Comparison of ENCODE assay signal across 9 cellular contexts in the genomic region with DNA sequence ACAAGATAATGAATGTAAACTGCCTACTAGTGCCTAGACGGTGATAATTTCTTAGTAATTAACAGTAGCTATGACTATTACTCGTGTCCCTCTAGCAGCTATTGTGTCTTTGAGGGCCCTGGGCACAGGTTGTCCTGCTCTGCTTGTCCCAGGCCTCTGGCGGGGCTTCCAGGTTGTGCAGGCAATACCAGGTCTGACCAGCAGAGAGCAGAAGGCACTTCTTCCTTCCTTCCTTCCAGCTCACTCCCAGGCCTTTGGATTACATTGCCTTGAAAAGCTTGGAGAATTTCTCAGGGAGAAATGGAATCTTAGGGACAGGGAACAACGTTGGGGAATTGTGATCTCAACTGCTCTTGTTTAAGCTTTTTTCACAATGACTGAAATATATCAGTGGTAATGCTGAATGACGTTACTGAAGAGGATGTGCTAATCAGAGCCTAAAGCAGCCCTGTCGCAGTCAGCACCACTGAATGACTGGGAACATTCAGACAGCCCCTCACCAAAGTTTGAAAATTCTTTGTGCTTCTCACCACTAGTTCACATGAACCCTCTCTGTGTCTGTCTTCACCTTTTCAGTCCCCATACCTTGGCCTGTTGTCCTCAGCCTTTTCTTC. TPM values are rescaled to one million over a fixed set of nuclear protein-coding genes. Genes with fewer than 3 reads are reported as not detected.
A peak's percentile ranks its signal among the peaks of the same experiment; 100 is the strongest.
DNase-seq lines count a peak whose midpoint lies in the region; ATAC-seq and TF ChIP-seq lines count a peak whose summit lies in the region.
"Had no signal": no experiment of that assay in that cellular context is flagged by ENCODE, and none has a peak within 500 bp of the region (broad histone marks: within the 10 kb centered on the region; RNA-seq: fewer than 3 reads in every experiment).

No MANE protein-coding gene starts in this region.

- no peaks in the 10 kb centered on the region for H3K9me2 ChIP-seq in PC-9 (ENCODE audit: insufficient read depth)

- peaks cover 9% of the 10 kb centered on the region for H3K79me1 ChIP-seq in trophoblast cell (ENCODE audit: low read length)

- no peak overlapping the region for H3K4me3 ChIP-seq in CD8-positive, alpha-beta T cell (ENCODE audit: low read depth, low read length)
- no peak overlapping the region for H3K4me3 ChIP-seq in PC-9
- no peak overlapping the region for H3K4me3 ChIP-seq in trophoblast cell (ENCODE audit: low read depth, low read length)

- H3K4me2 ChIP-seq in PC-9: no peak overlapping the region
- no peak overlapping the region for H3K4me2 ChIP-seq in trophoblast cell (ENCODE audit: low read length)

- H3F3A ChIP-seq in PC-9 (ENCODE audit: insufficient read depth, low read depth): no peaks in the 10 kb centered on the region

- H4K20me1 ChIP-seq in PC-9 (ENCODE audit: insufficient read depth): no peaks in the 10 kb centered on the region

- H3K27me3 Mint-ChIP-seq in CD8-positive, alpha-beta T cell (ENCODE audit: low read depth): no peaks in the 10 kb centered on the region
- H3K27me3 Mint-ChIP-seq in activated naive CD4-positive, alpha-beta T cell treated with anti-CD3 and anti-CD28 coated beads, Interleukin-2, amount 10 ng/mL, durations not matched to agents 7 days and 5 days: peaks cover 23% of the 10 kb centered on the region
- H3K27me3 Mint-ChIP-seq in glutamatergic neuron (ENCODE audit: unreplicated experiment): no peaks in the 10 kb centered on the region

- peak; percentile 83 for ATAC-seq in CD8-positive, alpha-beta T cell
- ATAC-seq in HG03460 (IDR thresholded peaks at IDR 0.05; ENCODE audit: unreplicated experiment): peak; percentile 68
- no peak for ATAC-seq in omental fat pad (ENCODE audit: low FRiP score)

- no peaks in the 10 kb centered on the region for H3K27me3 ChIP-seq in CD8-positive, alpha-beta T cell (ENCODE audit: insufficient read depth, low read length)
- peaks cover 2% of the 10 kb centered on the region; the same call in 1 of the 2 replicates for H3K27me3 ChIP-seq in PC-9 (ENCODE audit: insufficient read depth, low read depth)
- no peaks in the 10 kb centered on the region for H3K27me3 ChIP-seq in trophoblast cell (ENCODE audit: insufficient read depth, low read length)

- H4K91ac ChIP-seq in trophoblast cell (ENCODE audit: low read depth, low read length): peak overlapping the region; percentile 42

- DNase-seq in CD8-positive, alpha-beta T cell: peak in 5 of 7 experiments; percentile 14 to 58 (median 46)
- DNase-seq in GM19240 (ENCODE audit: insufficient read length, low spot score): peak; percentile 56
- DNase-seq in PC-9: peak in 1 of 2 experiments; percentile 33
- peak; percentile 67 for DNase-seq in activated naive CD4-positive, alpha-beta T cell treated with anti-CD3 and anti-CD28 coated beads, Interleukin-2, amount 10 ng/mL, durations not matched to agents 7 days and 5 days
- peak; percentile 85 for DNase-seq in glutamatergic neuron
- DNase-seq in trophoblast cell: peak; percentile 70 to 85
- no peak for DNase-seq in omental fat pad (ENCODE audit: low spot score)

- no peak overlapping the region for H2AFZ ChIP-seq in PC-9
- H2AFZ ChIP-seq in trophoblast cell (ENCODE audit: insufficient read depth, low read length, poor library complexity): no peak overlapping the region

- H3K9ac ChIP-seq in trophoblast cell (ENCODE audit: low read length): no peak overlapping the region

- no peak overlapping the region for H2BK5ac ChIP-seq in trophoblast cell (ENCODE audit: low read depth, low read length, poor library complexity)

- no peak overlapping the region for H3K4me3 Mint-ChIP-seq in CD8-positive, alpha-beta T cell
- H3K4me3 Mint-ChIP-seq in activated naive CD4-positive, alpha-beta T cell treated with anti-CD3 and anti-CD28 coated beads, Interleukin-2, amount 10 ng/mL, durations not matched to agents 7 days and 5 days: no peak overlapping the region
- H3K4me3 Mint-ChIP-seq in glutamatergic neuron (ENCODE audit: unreplicated experiment): peak overlapping the region; percentile 5
- H3K4me3 Mint-ChIP-seq: T-helper 1 cell treated with Interleukin-12 subunit alpha and Interleukin-12 subunit beta and Interleukin-4 antibody, amounts not matched to agents 30 μg/mL and 1 μg/mL, for 36 hours had no signal

- H3K36me3 Mint-ChIP-seq in CD8-positive, alpha-beta T cell: no peaks in the 10 kb centered on the region
- no peaks in the 10 kb centered on the region for H3K36me3 Mint-ChIP-seq in activated naive CD4-positive, alpha-beta T cell treated with anti-CD3 and anti-CD28 coated beads, Interleukin-2, amount 10 ng/mL, durations not matched to agents 7 days and 5 days
- no peaks in the 10 kb centered on the region for H3K36me3 Mint-ChIP-seq in glutamatergic neuron (ENCODE audit: unreplicated experiment)

- no peak overlapping the region for H4K8ac ChIP-seq in trophoblast cell (ENCODE audit: low read depth, low read length)

- H3K18ac ChIP-seq in trophoblast cell (ENCODE audit: low read length): no peak overlapping the region

- H3K27ac Mint-ChIP-seq in CD8-positive, alpha-beta T cell: no peak overlapping the region
- no peak overlapping the region for H3K27ac Mint-ChIP-seq in activated naive CD4-positive, alpha-beta T cell treated with anti-CD3 and anti-CD28 coated beads, Interleukin-2, amount 10 ng/mL, durations not matched to agents 7 days and 5 days
- H3K27ac Mint-ChIP-seq in glutamatergic neuron (ENCODE audit: unreplicated experiment): peak overlapping the region; percentile 69
- H3K27ac Mint-ChIP-seq: T-helper 1 cell treated with Interleukin-12 subunit alpha and Interleukin-12 subunit beta and Interleukin-4 antibody, amounts not matched to agents 30 μg/mL and 1 μg/mL, for 36 hours had no signal

- WGBS in trophoblast cell (ENCODE audit: extremely low coverage, insufficient coverage, insufficient read length): no CpG with 5 or more reads among the region's 6 CpGs

- no peaks in the 10 kb centered on the region for H3K36me3 ChIP-seq in CD8-positive, alpha-beta T cell (ENCODE audit: insufficient read depth, low read length)
- no peaks in the 10 kb centered on the region for H3K36me3 ChIP-seq in PC-9 (ENCODE audit: low read depth)
- no peaks in the 10 kb centered on the region for H3K36me3 ChIP-seq in trophoblast cell (ENCODE audit: control insufficient read depth in 1 of 2, insufficient read depth in 2 of 2, low read length in 2 of 2)

- no peak overlapping the region for H3K4ac ChIP-seq in trophoblast cell (ENCODE audit: low read depth, low read length)

- H3K79me2 ChIP-seq in PC-9 (ENCODE audit: low read depth) (no peaks in the 10 kb centered on the region), trophoblast cell (ENCODE audit: control insufficient read depth, insufficient read depth, low read length, poor library complexity) (no peaks in the 10 kb centered on the region)

- H2BK120ac ChIP-seq in trophoblast cell (ENCODE audit: insufficient read depth, low read length, poor library complexity): no peak overlapping the region

- H3K14ac ChIP-seq in trophoblast cell (ENCODE audit: low read length): no peak overlapping the region

- no peak overlapping the region for H3K27ac ChIP-seq in CD8-positive, alpha-beta T cell (ENCODE audit: low read depth, low read length)
- H3K27ac ChIP-seq in PC-9 (no peak overlapping the region), trophoblast cell (ENCODE audit: low read depth, low read length) (peak overlapping the region; percentile 3)

- H3K23ac ChIP-seq in trophoblast cell (ENCODE audit: low read length): no peak overlapping the region

- TF ChIP-seq CTCF in CD8-positive, alpha-beta T cell (IDR thresholded peaks at IDR 0.05): peak; percentile 56
- TF ChIP-seq CTCF in PC-9 (conservative IDR thresholded peaks at IDR 0.05) (peak; percentile 63), glutamatergic neuron (IDR thresholded peaks at IDR 0.05; ENCODE audit: partially characterized antibody, unreplicated experiment) (peak; percentile 89), omental fat pad (IDR thresholded peaks at IDR 0.05) (peak in 1 of 3 donors; percentile 42)

- intact Hi-C loops in CD8-positive, alpha-beta T cell (cut with DNase I, micrococcal nuclease): loop anchor here (1.0 to 10.0 kb wide), 3 partner anchors 64 to 194 kb away; partner anchors contain the start of gene HPX (in 1 of the 2)
- intact Hi-C loops in PC-9 (cut with micrococcal nuclease; ENCODE audit: unreplicated experiment): no loop called here

- H2BK12ac ChIP-seq in trophoblast cell (ENCODE audit: low read length): peak overlapping the region; percentile 3

- no TSS peak for BruUV-seq in PC-9 (replicated peaks; lab: Mats Ljungman, UMichigan)

- no peaks in the 10 kb centered on the region for H3K4me1 ChIP-seq in CD8-positive, alpha-beta T cell (ENCODE audit: insufficient read depth, low read length)
- H3K4me1 ChIP-seq in PC-9 (replicated peaks; ENCODE audit: insufficient read depth): no peaks in the 10 kb centered on the region
- peaks cover 3 to 7% of the 10 kb centered on the region in 2 experiments for H3K4me1 ChIP-seq in trophoblast cell (ENCODE audit: control insufficient read depth in 1 of 2, insufficient read depth in 2 of 2, low read length in 2 of 2)

- no peaks in the 10 kb centered on the region for H3K9me3 ChIP-seq in CD8-positive, alpha-beta T cell (ENCODE audit: low read length)
- H3K9me3 ChIP-seq in PC-9 (ENCODE audit: insufficient read depth, low read depth): no peaks in the 10 kb centered on the region
- H3K9me3 ChIP-seq in trophoblast cell (ENCODE audit: insufficient read depth, low read depth, low read length): no peaks in the 10 kb centered on the region

- no peak overlapping the region for H2AK5ac ChIP-seq in trophoblast cell (ENCODE audit: low read length)

- CTCF ChIA-PET in CD8-positive, alpha-beta T cell (lab: Charles Lee): interaction anchor here (1.0 to 5.2 kb wide), 17 partner anchors 9 to 455 kb away, joined by 3 to 34 read pairs (median 5); partner anchors contain the start of genes CCKBR and CNGA4
- CTCF ChIA-PET in PC-9 (lab: Charles Lee): interaction anchor here (1.2 kb wide), 1 partner anchor 47 kb away, joined by 3 read pairs; no protein-coding TSS in a partner anchor
- CTCF ChIA-PET in activated naive CD4-positive, alpha-beta T cell treated with anti-CD3 and anti-CD28 coated beads, Interleukin-2, amount 10 ng/mL, durations not matched to agents 7 days and 5 days (lab: Charles Lee): interaction anchor here (0.6 to 7.2 kb wide), 23 partner anchors 9 to 329 kb away, joined by 3 to 83 read pairs (median 5); partner anchors contain the start of genes CCKBR and CNGA4

- no peaks in the 10 kb centered on the region for H3K4me1 Mint-ChIP-seq in CD8-positive, alpha-beta T cell (ENCODE audit: low read depth)
- no peaks in the 10 kb centered on the region for H3K4me1 Mint-ChIP-seq in activated naive CD4-positive, alpha-beta T cell treated with anti-CD3 and anti-CD28 coated beads, Interleukin-2, amount 10 ng/mL, durations not matched to agents 7 days and 5 days
- H3K4me1 Mint-ChIP-seq in glutamatergic neuron (ENCODE audit: low read depth, unreplicated experiment): peaks cover 11% of the 10 kb centered on the region

- POLR2A ChIA-PET in CD8-positive, alpha-beta T cell (lab: Charles Lee): no interaction called here
- POLR2A ChIA-PET in PC-9 (lab: Charles Lee; ENCODE audit: unreplicated experiment): no interaction called here

- H3K9me3 Mint-ChIP-seq in CD8-positive, alpha-beta T cell: peaks cover 5% of the 10 kb centered on the region
- no peaks in the 10 kb centered on the region for H3K9me3 Mint-ChIP-seq in activated naive CD4-positive, alpha-beta T cell treated with anti-CD3 and anti-CD28 coated beads, Interleukin-2, amount 10 ng/mL, durations not matched to agents 7 days and 5 days
- no peaks in the 10 kb centered on the region for H3K9me3 Mint-ChIP-seq in glutamatergic neuron (ENCODE audit: unreplicated experiment)
- H3K9me3 Mint-ChIP-seq: T-helper 1 cell treated with Interleukin-12 subunit alpha and Interleukin-12 subunit beta and Interleukin-4 antibody, amounts not matched to agents 30 μg/mL and 1 μg/mL, for 36 hours had no signal

- H4K12ac ChIP-seq in trophoblast cell (ENCODE audit: low read depth, low read length): no peak overlapping the region

RNA-seq across cellular contexts. Expression of gene CCKBR, which starts 8.4 kb away (rescaled TPM):
- not detected for total RNA-seq in CD8-positive, alpha-beta T cell
- not detected in 2 replicates for total RNA-seq in PC-9 (2021)
- total RNA-seq in glutamatergic neuron (ENCODE audit: unreplicated experiment): 0.96 TPM
- 198 and 222 TPM in 2 replicates for polyA plus RNA-seq in trophoblast cell (2013)
- total RNA-seq in omental fat pad: not detected

RNA-seq across cellular contexts. Expression of gene CNGA4, which starts 12.3 kb away (rescaled TPM):
- under 1 TPM in 1 of 2 experiments, not detected in 1; 0.17 TPM for total RNA-seq in CD8-positive, alpha-beta T cell
- total RNA-seq in PC-9 (2021) (0.20 TPM in 1 of 2 replicates, not detected in the other), glutamatergic neuron (ENCODE audit: unreplicated experiment) (not detected), omental fat pad (under 1 TPM in 1 of 4 donors, not detected in 3; 0.28 TPM)
- polyA plus RNA-seq in trophoblast cell (2013): 0.14 TPM in 2 replicates

RNA-seq across cellular contexts. Expression of gene FHIP1B, which starts 16.8 kb away (rescaled TPM):
- 10 to 100 TPM; 38.3 to 38.6 TPM for total RNA-seq in CD8-positive, alpha-beta T cell
- total RNA-seq in PC-9 (2021): 21.5 and 22.7 TPM in 2 replicates
- 25.3 TPM for total RNA-seq in glutamatergic neuron (ENCODE audit: unreplicated experiment)
- polyA plus RNA-seq in trophoblast cell (2013): 56.3 and 62.9 TPM in 2 replicates
- total RNA-seq in omental fat pad: 10 to 100 TPM; 23.8 to 50.9 (median 43.9) TPM

RNA-seq across cellular contexts. Expression of gene C11orf42, which starts 45.9 kb away (rescaled TPM):
- not detected for total RNA-seq in CD8-positive, alpha-beta T cell
- not detected in 2 replicates for total RNA-seq in PC-9 (2021)
- total RNA-seq in glutamatergic neuron (ENCODE audit: unreplicated experiment): not detected
- polyA plus RNA-seq in trophoblast cell (2013): not detected in 2 replicates
- not detected for total RNA-seq in omental fat pad

RNA-seq across cellular contexts. Expression of gene OR52W1, which starts 52.2 kb away (rescaled TPM):
- total RNA-seq in CD8-positive, alpha-beta T cell: not detected
- total RNA-seq in PC-9 (2021) (not detected in 2 replicates), glutamatergic neuron (ENCODE audit: unreplicated experiment) (not detected), omental fat pad (not detected)
- polyA plus RNA-seq in trophoblast cell (2013): not detected in 2 replicates
